In genomic region chr1:15654091-15654690, GRCh38 we compare ENCODE assay signal across 23 cellular contexts.
"Had no signal": no experiment of that assay in that cellular context is flagged by ENCODE, and none has a peak within 500 bp of the region (broad histone marks: within the 10 kb centered on the region; RNA-seq: fewer than 3 reads in every experiment).

No MANE protein-coding gene starts in this region.

- H3K27me3 ChIP-seq: SJSA1 had no signal

- ATAC-seq: K562, Panc1 had no signal

- H3K4me2 ChIP-seq: KMS-11 had no signal

- H3K4me3 ChIP-seq: K562, SJSA1, SK-N-MC had no signal

- H3K9me3 ChIP-seq: SJSA1 had no signal

- H3K9ac ChIP-seq: KMS-11 had no signal

- DNase-seq: Kasumi-1, MV-4-11, NCI-H1048, NCI-H1105, NCI-H1417, NCI-H1436 treated with DMSO at 0.1 percent for 48 hours, NCI-H1694, NCI-H187 treated with DMSO at 0.1 percent for 48 hours, NCI-H2029 treated with DMSO at 0.1 percent for 48 hours, NCI-H2171 treated with DMSO at 0.1 percent for 48 hours, NCI-H2227 treated with DMSO at 0.1 percent for 48 hours, NCI-H446, NCI-H510A, NCI-H524 treated with DMSO at 0.1 percent for 48 hours, NCI-H69, NCI-H774, SHP77 treated with DMSO at 0.1 percent for 48 hours had no signal

- H3K4me1 ChIP-seq: SJSA1 had no signal

- H3K27ac ChIP-seq: KMS-11, RWPE1, SJSA1, SK-N-MC had no signal
